25 cellular contexts compared by ENCODE assay signal in genomic region chr6:161455848-161456247, GRCh38.
"Had no signal": no experiment of that assay in that cellular context is flagged by ENCODE, and none has a peak within 500 bp of the region (broad histone marks: within the 10 kb centered on the region; RNA-seq: fewer than 3 reads in every experiment).

No MANE protein-coding gene starts in this region.

- DNase-seq: islet precursor cell; left ventricle myocardium inferior; mesendoderm; naive B cell; natural killer cell; nephron progenitor cell; ovary; right cardiac atrium; stimulated activated CD4-positive, alpha-beta T cell treated with anti-CD3 and anti-CD28 coated beads, Interleukin-12 subunit alpha, Interleukin-12 subunit beta, amount 100 ng/mL, for 4 hours; stimulated activated CD4-positive, alpha-beta T cell treated with anti-CD3 and anti-CD28 coated beads, Interleukin-15, amount 100 ng/mL, for 24 hours; stimulated activated CD4-positive, alpha-beta T cell treated with anti-CD3 and anti-CD28 coated beads, Interleukin-4, amount 100 ng/mL, for 4 hours; stimulated activated CD8-positive, alpha-beta memory T cell treated with anti-CD3 and anti-CD28 coated beads, Interleukin-4, amount 100 ng/mL, for 48 hours; stimulated activated naive CD4-positive, alpha-beta T cell treated with Interleukin-2 at 50 U/mL for 16 hours; stimulated activated naive CD8-positive, alpha-beta T cell treated with anti-CD3 and anti-CD28 coated beads, Interleukin-15, amount 100 ng/mL, for 72 hours; substantia nigra; upper lobe of left lung had no signal

- H3K9me3 ChIP-seq: left ventricle myocardium inferior, ovary, tibial nerve, upper lobe of left lung, vagina had no signal

- H3K4me3 Mint-ChIP-seq: mesothelial cell of epicardium; naive B cell; natural killer cell; nephron progenitor cell; stimulated activated memory B cell treated with anti-CD40 and anti-IgM and Interleukin-4, amounts not matched to agents 10 μg/mL and 1 μg/mL and 100 μg/mL, for 72 hours; stimulated activated naive CD8-positive, alpha-beta T cell treated with anti-CD3 and anti-CD28 coated beads, Interleukin-15, amount 100 ng/mL, for 72 hours had no signal

- H3K36me3 Mint-ChIP-seq: mesothelial cell of epicardium; naive B cell; natural killer cell; stimulated activated memory B cell treated with anti-CD40 and anti-IgM and Interleukin-4, amounts not matched to agents 10 μg/mL and 1 μg/mL and 100 μg/mL, for 72 hours had no signal

- H3K4me3 ChIP-seq: hepatocyte, left ventricle myocardium inferior, lung, ovary, skin epidermis, tibial nerve, upper lobe of left lung, vagina had no signal

- ATAC-seq: natural killer cell; sciatic nerve; stimulated activated memory B cell treated with anti-CD40 and anti-IgM and Interleukin-4, amounts not matched to agents 10 μg/mL and 1 μg/mL and 100 μg/mL, for 72 hours; stimulated activated naive CD8-positive, alpha-beta T cell treated with anti-CD3 and anti-CD28 coated beads, Interleukin-15, amount 100 ng/mL, for 72 hours had no signal

- H3K36me3 ChIP-seq: left ventricle myocardium inferior, ovary, tibial nerve, upper lobe of left lung, vagina had no signal

- H3K27ac Mint-ChIP-seq: mesothelial cell of epicardium; naive B cell; natural killer cell; progenitor cell of endocrine pancreas; stimulated activated memory B cell treated with anti-CD40 and anti-IgM and Interleukin-4, amounts not matched to agents 10 μg/mL and 1 μg/mL and 100 μg/mL, for 72 hours; stimulated activated naive CD8-positive, alpha-beta T cell treated with anti-CD3 and anti-CD28 coated beads, Interleukin-15, amount 100 ng/mL, for 72 hours had no signal

- H3K27ac ChIP-seq: hepatocyte, left ventricle myocardium inferior, ovary, skin epidermis, tibial nerve, upper lobe of left lung, vagina had no signal

- H3K27me3 Mint-ChIP-seq: progenitor cell of endocrine pancreas; stimulated activated memory B cell treated with anti-CD40 and anti-IgM and Interleukin-4, amounts not matched to agents 10 μg/mL and 1 μg/mL and 100 μg/mL, for 72 hours; stimulated activated naive CD8-positive, alpha-beta T cell treated with anti-CD3 and anti-CD28 coated beads, Interleukin-15, amount 100 ng/mL, for 72 hours had no signal

- H3K79me2 ChIP-seq: hepatocyte had no signal

- H3K4me1 ChIP-seq: left ventricle myocardium inferior, tibial nerve, upper lobe of left lung, vagina had no signal

- H3K4me1 Mint-ChIP-seq: naive B cell; stimulated activated memory B cell treated with anti-CD40 and anti-IgM and Interleukin-4, amounts not matched to agents 10 μg/mL and 1 μg/mL and 100 μg/mL, for 72 hours had no signal

- H3K4me2 ChIP-seq: hepatocyte had no signal

- H3K27me3 ChIP-seq: hepatocyte, ovary, tibial nerve, upper lobe of left lung, vagina had no signal

- H2AFZ ChIP-seq: hepatocyte had no signal

- H3K9me3 Mint-ChIP-seq: mesothelial cell of epicardium; natural killer cell; nephron progenitor cell; stimulated activated memory B cell treated with anti-CD40 and anti-IgM and Interleukin-4, amounts not matched to agents 10 μg/mL and 1 μg/mL and 100 μg/mL, for 72 hours; stimulated activated naive CD8-positive, alpha-beta T cell treated with anti-CD3 and anti-CD28 coated beads, Interleukin-15, amount 100 ng/mL, for 72 hours had no signal
